Comparison of ENCODE assay signal across 14 cellular contexts in genomic region chr3:76400141-76400540, GRCh38.
"Had no signal": no experiment of that assay in that cellular context is flagged by ENCODE, and none has a peak within 500 bp of the region (broad histone marks: within the 10 kb centered on the region; RNA-seq: fewer than 3 reads in every experiment).

No MANE protein-coding gene starts in this region.

- H3K27me3 ChIP-seq: esophagus muscularis mucosa, gastrocnemius medialis, heart left ventricle, neural progenitor cell, stomach, testis, upper lobe of right lung had no signal

- H3K4me1 ChIP-seq: esophagus muscularis mucosa, gastrocnemius medialis, heart left ventricle, neural progenitor cell, stomach, testis, upper lobe of right lung had no signal

- H3K36me3 ChIP-seq: esophagus muscularis mucosa, gastrocnemius medialis, heart left ventricle, neural progenitor cell, stomach, upper lobe of right lung had no signal

- H3K9ac ChIP-seq: neural progenitor cell had no signal

- H3K27ac ChIP-seq: esophagus muscularis mucosa, gastrocnemius medialis, heart left ventricle, neural progenitor cell, stomach, testis, upper lobe of right lung had no signal

- H3K4me3 ChIP-seq: esophagus muscularis mucosa, gastrocnemius medialis, heart left ventricle, neural progenitor cell, stomach, testis, upper lobe of right lung had no signal

- H3K9me3 ChIP-seq: esophagus muscularis mucosa, gastrocnemius medialis, heart left ventricle, stomach, testis, upper lobe of right lung had no signal

- H3K4me2 ChIP-seq: neural progenitor cell had no signal

- ATAC-seq: gastrocnemius medialis, heart left ventricle, left lobe of liver, upper lobe of right lung had no signal

- DNase-seq: activated B cell treated with CpG ODN at 0.5 μM for 24 hours; activated CD4-positive, alpha-beta T cell treated with anti-CD3 and anti-CD28 coated beads, Interleukin-2, amount 10 ng/mL, durations not matched to agents 7 days and 5 days; activated CD8-positive, alpha-beta memory T cell treated with anti-CD3 and anti-CD28 coated beads for 24 hours; activated naive CD4-positive, alpha-beta T cell; gastrocnemius medialis; heart left ventricle; naive B cell; stimulated activated CD4-positive, alpha-beta T cell treated with anti-CD3 and anti-CD28 coated beads, Interleukin-1b, Interleukin-23, amount 100 ng/mL, for 48 hours; stomach; testis; upper lobe of right lung had no signal

- H2AFZ ChIP-seq: neural progenitor cell had no signal
